In genomic region chr2:61710711-61711110, GRCh38 we compare ENCODE assay signal across 20 cellular contexts.
"Had no signal": no experiment of that assay in that cellular context is flagged by ENCODE, and none has a peak within 500 bp of the region (broad histone marks: within the 10 kb centered on the region; RNA-seq: fewer than 3 reads in every experiment).

No MANE protein-coding gene starts in this region.

- H3K4me2 ChIP-seq: smooth muscle cell had no signal

- H3K27me3 ChIP-seq: adrenal gland had no signal

- H3K27ac ChIP-seq: adrenal gland, prostate gland had no signal

- ATAC-seq: activated T-cell treated with anti-CD3 and anti-CD28 coated beads, Interleukin-2, amount 50 U/mL, for 4 hours; esophagus mucosa; right cardiac atrium had no signal

- DNase-seq: activated CD4-positive, alpha-beta memory T cell treated with anti-CD3 and anti-CD28 coated beads for 36 hours; activated CD4-positive, alpha-beta T cell treated with anti-CD3 and anti-CD28 coated beads for 1 hour; activated effector memory CD4-positive, alpha-beta T cell treated with anti-CD3 and anti-CD28 coated beads, Interleukin-2, amount 50 U/mL, for 16 hours; activated T-cell treated with anti-CD3 and anti-CD28 coated beads, Interleukin-2, amount 50 U/mL, for 4 hours; adrenal gland; caudate nucleus; hypothalamus; kidney; nephron progenitor cell; right cardiac atrium; stimulated activated CD4-positive, alpha-beta T cell treated with anti-CD3 and anti-CD28 coated beads, Interleukin-4, amount 100 ng/mL, for 4 hours; stimulated activated CD8-positive, alpha-beta memory T cell treated with anti-CD3 and anti-CD28 coated beads, Interleukin-4, amount 100 ng/mL, for 48 hours; stimulated activated naive CD4-positive, alpha-beta T cell treated with Interleukin-2 at 50 U/mL for 16 hours; substantia nigra; trophoblast cell had no signal

- H3K4me3 Mint-ChIP-seq: activated CD4-positive, alpha-beta memory T cell treated with anti-CD3 and anti-CD28 coated beads for 36 hours; activated naive CD4-positive, alpha-beta T cell treated with anti-CD3 and anti-CD28 coated beads, Interleukin-2, amount 50 U/mL, for 24 hours; activated T-cell treated with anti-CD3 and anti-CD28 coated beads, Interleukin-2, amount 50 U/mL, for 4 hours; nephron progenitor cell had no signal

- H3K36me3 Mint-ChIP-seq: activated CD4-positive, alpha-beta memory T cell treated with anti-CD3 and anti-CD28 coated beads for 36 hours; activated naive CD4-positive, alpha-beta T cell treated with anti-CD3 and anti-CD28 coated beads, Interleukin-2, amount 50 U/mL, for 24 hours had no signal

- H3K4me1 ChIP-seq: adrenal gland had no signal

- H3K27ac Mint-ChIP-seq: activated CD4-positive, alpha-beta memory T cell treated with anti-CD3 and anti-CD28 coated beads for 36 hours; activated naive CD4-positive, alpha-beta T cell treated with anti-CD3 and anti-CD28 coated beads, Interleukin-2, amount 50 U/mL, for 24 hours; nephron progenitor cell had no signal

- H3K4me3 ChIP-seq: adrenal gland, prostate gland, smooth muscle cell had no signal

- FAIRE-seq: colon, kidney had no signal

- H3K9me3 Mint-ChIP-seq: activated CD4-positive, alpha-beta memory T cell treated with anti-CD3 and anti-CD28 coated beads for 36 hours; activated naive CD4-positive, alpha-beta T cell treated with anti-CD3 and anti-CD28 coated beads, Interleukin-2, amount 50 U/mL, for 24 hours; activated T-cell treated with anti-CD3 and anti-CD28 coated beads, Interleukin-2, amount 50 U/mL, for 4 hours; nephron progenitor cell had no signal

- H3K9me3 ChIP-seq: adrenal gland, prostate gland had no signal

- H3K27me3 Mint-ChIP-seq: activated CD4-positive, alpha-beta memory T cell treated with anti-CD3 and anti-CD28 coated beads for 36 hours; activated naive CD4-positive, alpha-beta T cell treated with anti-CD3 and anti-CD28 coated beads, Interleukin-2, amount 50 U/mL, for 24 hours had no signal

- H3K36me3 ChIP-seq: adrenal gland, prostate gland had no signal

- H3K4me1 Mint-ChIP-seq: activated naive CD4-positive, alpha-beta T cell treated with anti-CD3 and anti-CD28 coated beads, Interleukin-2, amount 50 U/mL, for 24 hours had no signal
